Comparison of ENCODE assay signal across 9 cellular contexts in genomic region chr12:121805800-121806555, GRCh38. TPM values are rescaled to one million over a fixed set of nuclear protein-coding genes. Genes with fewer than 3 reads are reported as not detected.
DNase-seq lines count a peak whose midpoint lies in the region; ATAC-seq, FAIRE-seq and TF ChIP-seq lines count a peak whose summit lies in the region.
"Had no signal": no experiment of that assay in that cellular context is flagged by ENCODE, and none has a peak within 500 bp of the region (broad histone marks: within the 10 kb centered on the region; RNA-seq: fewer than 3 reads in every experiment).

No MANE protein-coding gene starts in this region.

- H3K36me3 ChIP-seq in Peyer's patch: peaks cover 0 to 34% (median 0%) of the 10 kb centered on the region in 3 donors
- H3K36me3 ChIP-seq in esophagus (ENCODE audit: control insufficient read depth in 2 of 2, insufficient read depth in 2 of 2, low read length in 1 of 2): peaks cover 0 to 24% of the 10 kb centered on the region in 2 donors
- peaks cover 3 to 10% of the 10 kb centered on the region in 2 donors for H3K36me3 ChIP-seq in prostate gland

- H3K27me3 ChIP-seq in Peyer's patch: no peaks in the 10 kb centered on the region
- no peaks in the 10 kb centered on the region for H3K27me3 ChIP-seq in esophagus (ENCODE audit: control insufficient read depth in 1 of 2, insufficient read depth in 2 of 2, low read length in 2 of 2)
- no peaks in the 10 kb centered on the region for H3K27me3 ChIP-seq in prostate gland (replicated peaks; ENCODE audit: insufficient read depth)

- DNase-seq in DMS53 (lab: John Stamatoyannopoulos, UW): peak; percentile 40
- DNase-seq in DMS53 treated with DMSO at 0.1 percent for 48 hours (lab: John Stamatoyannopoulos, UW; ENCODE audit: unreplicated experiment): no peak
- DNase-seq in Peyer's patch: peak in 2 of 3 donors; percentile 49 to 55
- no peak for DNase-seq in prostate gland (ENCODE audit: low spot score)
- DNase-seq in urothelium cell line (ENCODE audit: low spot score): no peak
- no peak for DNase-seq in effector CD4-positive, alpha-beta T cell

- FAIRE-seq in urothelium cell line (lab: Jason Lieb, UNC): no peak
- FAIRE-seq: A204.1 had no signal

- TF ChIP-seq POLR2A in Peyer's patch (IDR thresholded peaks at IDR 0.05): no peak
- TF ChIP-seq POLR2A in prostate gland (IDR thresholded peaks at IDR 0.05): no peak

- H3K27ac ChIP-seq in Peyer's patch: peak overlapping the region; percentile 59 to 100 (median 100)
- peak overlapping the region; percentile 22 to 26 for H3K27ac ChIP-seq in esophagus (ENCODE audit: low read depth in 2 of 2, low read length in 1 of 2)
- H3K27ac ChIP-seq in prostate gland: peak overlapping the region; percentile 98 to 100

- H3K9me3 ChIP-seq in Peyer's patch: no peaks in the 10 kb centered on the region
- H3K9me3 ChIP-seq in esophagus (ENCODE audit: control insufficient read depth in 2 of 2, insufficient read depth in 1 of 2, low read depth in 1 of 2, low read length in 1 of 2): no peaks in the 10 kb centered on the region
- H3K9me3 ChIP-seq in prostate gland: no peaks in the 10 kb centered on the region

- TF ChIP-seq CTCF in Peyer's patch (IDR thresholded peaks at IDR 0.05) (no peak), prostate gland (IDR thresholded peaks at IDR 0.05) (no peak)

- WGBS in esophagus, 2 donors: 2% methylated on average over 21 to 23 of the region's 23 CpGs
- 3% methylated on average over 22 of the region's 23 CpGs for WGBS in prostate gland

- intact Hi-C loops in prostate gland (cut with DNase I): loop anchor here (10.0 kb wide), 1 partner anchor 221 kb away; the partner anchor contains the start of gene KDM2B

- peak overlapping the region; percentile 82 to 93 (median 88) for H3K4me3 ChIP-seq in Peyer's patch
- peak overlapping the region; percentile 50 to 88 for H3K4me3 ChIP-seq in esophagus (ENCODE audit: low read depth in 1 of 2, low read length in 2 of 2)
- H3K4me3 ChIP-seq in prostate gland: peak overlapping the region; percentile 59 to 84

- H3K4me1 ChIP-seq in Peyer's patch (peaks cover 0 to 33% (median 20%) of the 10 kb centered on the region in 4 donors), esophagus (ENCODE audit: control insufficient read depth in 2 of 2, insufficient read depth in 2 of 2, low read length in 1 of 2) (peaks cover 7 to 10% of the 10 kb centered on the region in 2 donors), prostate gland (replicated peaks) (peaks cover 16% of the 10 kb centered on the region)

- ATAC-seq in GM19324 (IDR thresholded peaks at IDR 0.05; ENCODE audit: low FRiP score, unreplicated experiment): no peak

RNA-seq across cellular contexts. Expression of gene SETD1B, which starts 2.2 kb away (rescaled TPM):
- total RNA-seq in Peyer's patch (10 to 100 TPM; 15.4 to 30.5 (median 25.3) TPM), prostate gland (10 to 100 TPM; 19.2 to 27.5 TPM)
- 10 to 100 TPM in 1 of 2 donors, 1 to 10 TPM in 1; 7.7 to 12.8 TPM for polyA plus RNA-seq in esophagus

RNA-seq across cellular contexts. Expression of gene RHOF, which starts 12.5 kb away (rescaled TPM):
- total RNA-seq in Peyer's patch: 100 to 1,000 TPM in 2 of 4 donors, 10 to 100 TPM in 2; 31.4 to 134 (median 91.0) TPM
- 1 to 10 TPM; 5.8 to 6.4 TPM for polyA plus RNA-seq in esophagus
- total RNA-seq in prostate gland: 10 to 100 TPM in 1 of 2 donors, 1 to 10 TPM in 1; 9.5 to 23.5 TPM

RNA-seq across cellular contexts. Expression of gene HPD, which starts 52.7 kb away (rescaled TPM):
- total RNA-seq in Peyer's patch: not detected
- polyA plus RNA-seq in esophagus: under 1 TPM; 0.29 to 0.31 TPM
- total RNA-seq in prostate gland: 1 to 10 TPM in 1 of 2 donors, under 1 TPM in 1; 0.41 to 4.0 TPM

Comparison
In these comparisons a context has a peak if more than half of its experiments do, and no peak if none do; other contexts are left out.
1. DNase-seq: peak in DMS53 (single experiment) and Peyer's patch (2 of 3); none in DMS53 treated with DMSO at 0.1 percent for 48 hours (single experiment), prostate gland (single experiment), urothelium cell line (single experiment) and effector CD4-positive, alpha-beta T cell (single experiment).
2. H3K27ac ChIP-seq: peak in every context shown above with its lines; median percentile 100 in Peyer's patch; 99 in prostate gland; 24 in esophagus.
3. Peak in every context shown above with its lines, with median percentiles within 50 percentile points of each other: H3K4me3 ChIP-seq.